9 cellular contexts compared by ENCODE assay signal in genomic region chr7:45331563-45331962, GRCh38.
"Had no signal": no experiment of that assay in that cellular context is flagged by ENCODE, and none has a peak within 500 bp of the region (broad histone marks: within the 10 kb centered on the region; RNA-seq: fewer than 3 reads in every experiment).

No MANE protein-coding gene starts in this region.

- H3K36me3 ChIP-seq: HAP-1 had no signal

- ATAC-seq: GM23338, HCT116 had no signal

- H3K4me1 ChIP-seq: HAP-1 had no signal

- H3K9ac ChIP-seq: GM23248 had no signal

- H2AFZ ChIP-seq: GM23248, GM23338 had no signal

- H3K27ac ChIP-seq: GM23248 had no signal

- H3K4me2 ChIP-seq: GM23338 had no signal

- H3K9me3 ChIP-seq: HAP-1 had no signal

- H3K4me3 ChIP-seq: GM23248, GM23338, HAP-1 had no signal

- DNase-seq: GM23248, GOT3, H7, H9, HCEC 1CT, HFFc6 had no signal
